In genomic region chr5:127305486-127305885, GRCh38 we compare ENCODE assay signal across 18 cellular contexts. TPM values are rescaled to one million over a fixed set of nuclear protein-coding genes. Genes with fewer than 3 reads are reported as not detected.
"Had no signal": no experiment of that assay in that cellular context is flagged by ENCODE, and none has a peak within 500 bp of the region (broad histone marks: within the 10 kb centered on the region; RNA-seq: fewer than 3 reads in every experiment).

No MANE protein-coding gene starts in this region.

- H3K4me1 ChIP-seq: adrenal gland, left ventricle myocardium inferior, prostate gland had no signal

- H3K27me3 ChIP-seq: adrenal gland had no signal

- H2AFZ ChIP-seq: hepatocyte had no signal

- H3K4me2 ChIP-seq: hepatocyte had no signal

- H3K9me3 ChIP-seq: adrenal gland, left ventricle myocardium inferior, prostate gland had no signal

- H3K4me3 ChIP-seq: adrenal gland, hepatocyte, left ventricle myocardium inferior, prostate gland, skin epidermis had no signal

- H3K36me3 ChIP-seq: adrenal gland, left ventricle myocardium inferior, prostate gland had no signal

- H3K79me2 ChIP-seq: hepatocyte had no signal

- DNase-seq: activated CD4-positive, alpha-beta T cell treated with anti-CD3 and anti-CD28 coated beads for 4 hours; activated CD8-positive, alpha-beta T cell treated with anti-CD3 and anti-CD28 coated beads for 36 hours; activated effector memory CD4-positive, alpha-beta T cell treated with anti-CD3 and anti-CD28 coated beads, Interleukin-2, amount 50 U/mL, for 16 hours; activated T-cell treated with anti-CD3 and anti-CD28 coated beads, Interleukin-2, amount 50 U/mL, for 48 hours; adrenal gland; effector memory CD8-positive, alpha-beta T cell; kidney; left ventricle myocardium inferior; mesenchymal stem cell; right cardiac atrium; stimulated activated CD4-positive, alpha-beta T cell treated with anti-CD3 and anti-CD28 coated beads, Interleukin-15, amount 100 ng/mL, for 24 hours; stimulated activated CD4-positive, alpha-beta T cell treated with anti-CD3 and anti-CD28 coated beads, Interleukin-4, amount 100 ng/mL, for 24 hours; stimulated activated naive CD4-positive, alpha-beta T cell; T-helper 2 cell had no signal

- H3K27ac ChIP-seq: adrenal gland, epithelial cell of prostate, hepatocyte, left ventricle myocardium inferior, prostate gland, skin epidermis had no signal

RNA-seq across cellular contexts. Expression of gene MEGF10, which starts 14.9 kb away (rescaled TPM):
- total RNA-seq: activated CD8-positive, alpha-beta T cell treated with anti-CD3 and anti-CD28 coated beads for 36 hours had no signal
